In genomic region chr7:106774213-106774767, GRCh38 we compare ENCODE assay signal across 2 cellular contexts.
TF ChIP-seq lines count a peak whose summit lies in the region.

No MANE protein-coding gene starts in this region.

TF ChIP-seq in SK-N-SH, 30 proteins besides CTCF, POLR2A, EP300 and RAD21 (continued from another document):
- TF ChIP-seq, protein P1, sequence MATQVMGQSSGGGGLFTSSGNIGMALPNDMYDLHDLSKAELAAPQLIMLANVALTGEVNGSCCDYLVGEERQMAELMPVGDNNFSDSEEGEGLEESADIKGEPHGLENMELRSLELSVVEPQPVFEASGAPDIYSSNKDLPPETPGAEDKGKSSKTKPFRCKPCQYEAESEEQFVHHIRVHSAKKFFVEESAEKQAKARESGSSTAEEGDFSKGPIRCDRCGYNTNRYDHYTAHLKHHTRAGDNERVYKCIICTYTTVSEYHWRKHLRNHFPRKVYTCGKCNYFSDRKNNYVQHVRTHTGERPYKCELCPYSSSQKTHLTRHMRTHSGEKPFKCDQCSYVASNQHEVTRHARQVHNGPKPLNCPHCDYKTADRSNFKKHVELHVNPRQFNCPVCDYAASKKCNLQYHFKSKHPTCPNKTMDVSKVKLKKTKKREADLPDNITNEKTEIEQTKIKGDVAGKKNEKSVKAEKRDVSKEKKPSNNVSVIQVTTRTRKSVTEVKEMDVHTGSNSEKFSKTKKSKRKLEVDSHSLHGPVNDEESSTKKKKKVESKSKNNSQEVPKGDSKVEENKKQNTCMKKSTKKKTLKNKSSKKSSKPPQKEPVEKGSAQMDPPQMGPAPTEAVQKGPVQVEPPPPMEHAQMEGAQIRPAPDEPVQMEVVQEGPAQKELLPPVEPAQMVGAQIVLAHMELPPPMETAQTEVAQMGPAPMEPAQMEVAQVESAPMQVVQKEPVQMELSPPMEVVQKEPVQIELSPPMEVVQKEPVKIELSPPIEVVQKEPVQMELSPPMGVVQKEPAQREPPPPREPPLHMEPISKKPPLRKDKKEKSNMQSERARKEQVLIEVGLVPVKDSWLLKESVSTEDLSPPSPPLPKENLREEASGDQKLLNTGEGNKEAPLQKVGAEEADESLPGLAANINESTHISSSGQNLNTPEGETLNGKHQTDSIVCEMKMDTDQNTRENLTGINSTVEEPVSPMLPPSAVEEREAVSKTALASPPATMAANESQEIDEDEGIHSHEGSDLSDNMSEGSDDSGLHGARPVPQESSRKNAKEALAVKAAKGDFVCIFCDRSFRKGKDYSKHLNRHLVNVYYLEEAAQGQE (IDR thresholded peaks at IDR 0.05; ENCODE audit: low read depth, low read length), result no peak
- TF ChIP-seq TCF12 (IDR thresholded peaks at IDR 0.05), result no peak
- TF ChIP-seq NRF1 (IDR thresholded peaks at IDR 0.05; ENCODE audit: low read depth, low read length), result no peak
- TF ChIP-seq, protein P2, sequence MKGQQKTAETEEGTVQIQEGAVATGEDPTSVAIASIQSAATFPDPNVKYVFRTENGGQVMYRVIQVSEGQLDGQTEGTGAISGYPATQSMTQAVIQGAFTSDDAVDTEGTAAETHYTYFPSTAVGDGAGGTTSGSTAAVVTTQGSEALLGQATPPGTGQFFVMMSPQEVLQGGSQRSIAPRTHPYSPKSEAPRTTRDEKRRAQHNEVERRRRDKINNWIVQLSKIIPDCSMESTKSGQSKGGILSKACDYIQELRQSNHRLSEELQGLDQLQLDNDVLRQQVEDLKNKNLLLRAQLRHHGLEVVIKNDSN (IDR thresholded peaks at IDR 0.05; ENCODE audit: borderline replicate concordance, low read depth), result no peak
- no peak for TF ChIP-seq FOXJ3 (CRISPR knock-in tag; IDR thresholded peaks at IDR 0.05)
- TF ChIP-seq RCOR1 (IDR thresholded peaks at IDR 0.05; ENCODE audit: low read length), result no peak
- no peak for TF ChIP-seq JUND (IDR thresholded peaks at IDR 0.05)
- no peak for TF ChIP-seq TAF1 (IDR thresholded peaks at IDR 0.05; ENCODE audit: borderline replicate concordance, low read depth, low read length)

TF ChIP-seq in SK-N-SH treated with all-trans-retinoic acid at 6 μM for 48 hours, 23 proteins besides CTCF, POLR2A, EP300 and RAD21 (continued from another document):
- TF ChIP-seq CSRNP3 (CRISPR knock-in tag; IDR thresholded peaks at IDR 0.05) (no peak), PPARA (CRISPR knock-in tag; IDR thresholded peaks at IDR 0.05; ENCODE audit: borderline replicate concordance) (no peak), PATZ1 (CRISPR knock-in tag; IDR thresholded peaks at IDR 0.05; ENCODE audit: borderline replicate concordance) (no peak), RARB (CRISPR knock-in tag; IDR thresholded peaks at IDR 0.05) (no peak), ZNF565 (CRISPR knock-in tag; conservative IDR thresholded peaks at IDR 0.05; ENCODE audit: low read depth) (no peak), OSR1 (CRISPR knock-in tag; IDR thresholded peaks at IDR 0.05) (no peak), ZC3H10 (CRISPR knock-in tag; IDR thresholded peaks at IDR 0.05) (no peak)
